10 cellular contexts compared by ENCODE assay signal in the genomic region with DNA sequence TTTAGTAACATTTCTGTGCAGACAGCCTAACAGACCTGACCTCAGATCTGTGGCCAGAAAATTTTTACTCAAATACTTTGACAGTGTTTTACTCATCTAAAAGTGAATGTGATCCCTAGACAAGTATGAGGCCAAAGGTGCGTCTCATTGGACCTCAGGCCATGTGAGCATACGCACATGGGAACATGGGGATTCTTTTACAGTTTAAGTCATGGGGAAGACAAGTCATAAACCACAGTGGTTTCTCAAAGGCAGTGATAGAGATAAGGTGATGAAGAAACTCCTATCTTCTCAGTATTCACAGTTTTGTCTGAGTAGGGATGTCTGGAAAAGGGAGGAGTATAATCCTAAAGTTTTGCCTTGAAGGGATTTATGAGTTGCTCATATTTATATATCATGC.
DNase-seq lines count a peak whose midpoint lies in the region; ATAC-seq and TF ChIP-seq lines count a peak whose summit lies in the region.
"Had no signal": no experiment of that assay in that cellular context is flagged by ENCODE, and none has a peak within 500 bp of the region (broad histone marks: within the 10 kb centered on the region; RNA-seq: fewer than 3 reads in every experiment).

No MANE protein-coding gene starts in this region.

- peaks cover 0 to 4% of the 10 kb centered on the region in 2 donors for H3K36me3 Mint-ChIP-seq in activated naive CD4-positive, alpha-beta T cell treated with anti-CD3 and anti-CD28 coated beads, Interleukin-2, amount 50 U/mL, for 72 hours
- H3K36me3 Mint-ChIP-seq in activated naive CD4-positive, alpha-beta T cell treated with anti-CD3 and anti-CD28 coated beads, Interleukin-2, amount 10 ng/mL, durations not matched to agents 7 days and 5 days, result no peaks in the 10 kb centered on the region
- peaks cover 7% of the 10 kb centered on the region for H3K36me3 Mint-ChIP-seq in endodermal cell (ENCODE audit: low read depth)

- H3K27ac Mint-ChIP-seq in activated naive CD4-positive, alpha-beta T cell treated with anti-CD3 and anti-CD28 coated beads, Interleukin-2, amount 50 U/mL, for 72 hours, result peak overlapping the region in 1 of 2 donors; percentile 2
- no peak overlapping the region for H3K27ac Mint-ChIP-seq in activated naive CD4-positive, alpha-beta T cell treated with anti-CD3 and anti-CD28 coated beads, Interleukin-2, amount 10 ng/mL, durations not matched to agents 7 days and 5 days
- peak overlapping the region; percentile 74 for H3K27ac Mint-ChIP-seq in endodermal cell

- H3K9me3 Mint-ChIP-seq in activated naive CD4-positive, alpha-beta T cell treated with anti-CD3 and anti-CD28 coated beads, Interleukin-2, amount 50 U/mL, for 72 hours, result no peaks in the 10 kb centered on the region
- no peaks in the 10 kb centered on the region for H3K9me3 Mint-ChIP-seq in activated naive CD4-positive, alpha-beta T cell treated with anti-CD3 and anti-CD28 coated beads, Interleukin-2, amount 10 ng/mL, durations not matched to agents 7 days and 5 days
- no peaks in the 10 kb centered on the region for H3K9me3 Mint-ChIP-seq in endodermal cell

- H4K20me1 ChIP-seq in smooth muscle cell (ENCODE audit: low read depth), result peaks cover 98% of the 10 kb centered on the region

- H2AFZ ChIP-seq in smooth muscle cell (ENCODE audit: low read depth), result no peak overlapping the region

- H3K27me3 Mint-ChIP-seq in activated naive CD4-positive, alpha-beta T cell treated with anti-CD3 and anti-CD28 coated beads, Interleukin-2, amount 10 ng/mL, durations not matched to agents 7 days and 5 days, result no peaks in the 10 kb centered on the region
- H3K27me3 Mint-ChIP-seq in endodermal cell (ENCODE audit: insufficient read depth), result no peaks in the 10 kb centered on the region

- peaks cover 26% of the 10 kb centered on the region for H3F3A ChIP-seq in smooth muscle cell (ENCODE audit: low read depth)

- H3K27ac ChIP-seq in endodermal cell (ENCODE audit: low read depth, low read length) (no peak overlapping the region), smooth muscle cell (ENCODE audit: low read depth) (peak overlapping the region; percentile 96)

- peaks cover 32% of the 10 kb centered on the region for H3K36me3 ChIP-seq in endodermal cell (ENCODE audit: control insufficient read depth, insufficient read depth, low read length)
- no peaks in the 10 kb centered on the region for H3K36me3 ChIP-seq in smooth muscle cell (ENCODE audit: low read depth)

- peak overlapping the region; percentile 73 for H3K4me2 ChIP-seq in smooth muscle cell

- TF ChIP-seq CTCF in endodermal cell (conservative IDR thresholded peaks at IDR 0.05) (no peak), smooth muscle cell (IDR thresholded peaks at IDR 0.05; ENCODE audit: borderline replicate concordance, insufficient read depth, poor library complexity, severe bottlenecking) (no peak)

- H3K9ac ChIP-seq in endodermal cell (ENCODE audit: extremely low read depth, low read length, poor library complexity, severe bottlenecking) (no peak overlapping the region), smooth muscle cell (ENCODE audit: low read depth) (peak overlapping the region; percentile 65)

- CTCF ChIA-PET in activated naive CD4-positive, alpha-beta T cell treated with anti-CD3 and anti-CD28 coated beads, Interleukin-2, amount 10 ng/mL, durations not matched to agents 7 days and 5 days (lab: Charles Lee), result no interaction called here

- no peaks in the 10 kb centered on the region for H3K27me3 ChIP-seq in endodermal cell (ENCODE audit: control insufficient read depth, insufficient read depth, low read length, poor library complexity, severe bottlenecking)
- H3K27me3 ChIP-seq in smooth muscle cell (ENCODE audit: low read depth), result no peaks in the 10 kb centered on the region

- H3K79me2 ChIP-seq in smooth muscle cell (ENCODE audit: low read depth), result peaks cover 94% of the 10 kb centered on the region

- H3K4me1 ChIP-seq in endodermal cell (ENCODE audit: control insufficient read depth, insufficient read depth, low read length), result peaks cover 14% of the 10 kb centered on the region
- H3K4me1 ChIP-seq in smooth muscle cell (ENCODE audit: low read depth), result peaks cover 27% of the 10 kb centered on the region

- no peak for DNase-seq in activated naive CD4-positive, alpha-beta T cell treated with anti-CD3 and anti-CD28 coated beads, Interleukin-2, amount 50 U/mL, for 72 hours (ENCODE audit: low spot score in 2 of 2)
- no peak for DNase-seq in activated naive CD4-positive, alpha-beta T cell treated with anti-CD3 and anti-CD28 coated beads, Interleukin-2, amount 10 ng/mL, durations not matched to agents 7 days and 5 days
- DNase-seq in endodermal cell (no peak), smooth muscle cell (lab: John Stamatoyannopoulos, UW; ENCODE audit: unreplicated experiment) (no peak), SIG-M5 treated with dmso at 0.1 percent for 504 hours (lab: John Stamatoyannopoulos, UW; ENCODE audit: unreplicated experiment) (no peak), kidney glomerular epithelial cell (lab: John Stamatoyannopoulos, UW) (no peak), activated gamma-delta T cell treated with Interleukin-2 at 50 U/mL for 16 hours (no peak)
- DNase-seq: amniotic stem cell had no signal

- no peaks in the 10 kb centered on the region for H3K4me1 Mint-ChIP-seq in activated naive CD4-positive, alpha-beta T cell treated with anti-CD3 and anti-CD28 coated beads, Interleukin-2, amount 10 ng/mL, durations not matched to agents 7 days and 5 days
- peaks cover 61% of the 10 kb centered on the region for H3K4me1 Mint-ChIP-seq in endodermal cell

- H3K4me3 ChIP-seq in endodermal cell (ENCODE audit: low read length) (peak overlapping the region; percentile 42), smooth muscle cell (no peak overlapping the region)

- peak; percentile 87 to 94 for ATAC-seq in activated naive CD4-positive, alpha-beta T cell treated with anti-CD3 and anti-CD28 coated beads, Interleukin-2, amount 50 U/mL, for 72 hours
- peak; percentile 63 for ATAC-seq in HG03442 (IDR thresholded peaks at IDR 0.05; ENCODE audit: unreplicated experiment)
- ATAC-seq: Right ventricle myocardium inferior had no signal

- no peak overlapping the region for H3K4me3 Mint-ChIP-seq in activated naive CD4-positive, alpha-beta T cell treated with anti-CD3 and anti-CD28 coated beads, Interleukin-2, amount 10 ng/mL, durations not matched to agents 7 days and 5 days
- no peak overlapping the region for H3K4me3 Mint-ChIP-seq in endodermal cell

- H3K9me3 ChIP-seq in endodermal cell (ENCODE audit: control insufficient read depth, low read length), result no peaks in the 10 kb centered on the region
- no peaks in the 10 kb centered on the region for H3K9me3 ChIP-seq in smooth muscle cell (replicated peaks; ENCODE audit: low read depth)

- WGBS in endodermal cell (ENCODE audit: insufficient coverage in 1 of 2, insufficient read length in 1 of 2), 2 experiments, result 88% methylated on average over 2 of the region's 2 CpGs; no CpG with 5 or more reads in 1 of the 2 experiments
- WGBS in smooth muscle cell (ENCODE audit: low lambda C conversion rate), result 2% methylated on average over 2 of the region's 2 CpGs
